ENCODE assay signal across 12 cellular contexts in genomic region chr9:76215066-76215465, GRCh38.
DNase-seq lines count a peak whose midpoint lies in the region; ATAC-seq, FAIRE-seq and TF ChIP-seq lines count a peak whose summit lies in the region.
"Had no signal": no experiment of that assay in that cellular context is flagged by ENCODE, and none has a peak within 500 bp of the region (broad histone marks: within the 10 kb centered on the region; RNA-seq: fewer than 3 reads in every experiment).

No MANE protein-coding gene starts in this region.

- H3K9me3 ChIP-seq in PC-3 (ENCODE audit: low read length), result no peaks in the 10 kb centered on the region
- H3K9me3 ChIP-seq: heart right ventricle, mucosa of descending colon, spleen had no signal

- H3F3A ChIP-seq in PC-3 (ENCODE audit: low read length, unreplicated experiment), result no peaks in the 10 kb centered on the region

- no peaks in the 10 kb centered on the region for H3K79me2 ChIP-seq in PC-3 (ENCODE audit: low read length)

- no peaks in the 10 kb centered on the region for H3K9me2 ChIP-seq in PC-3 (replicated peaks; ENCODE audit: low read length)

- no peak overlapping the region for H2AFZ ChIP-seq in PC-3 (ENCODE audit: low read length)

- POLR2A ChIA-PET in PC-3 (lab: Charles Lee; ENCODE audit: unreplicated experiment), result no interaction called here

- no peak overlapping the region for H3K27ac ChIP-seq in PC-3 (ENCODE audit: low read length)
- H3K27ac ChIP-seq: heart right ventricle, spleen had no signal

- CTCF ChIA-PET in PC-3 (lab: Charles Lee), result no interaction called here

- no peak overlapping the region for H3K4me2 ChIP-seq in PC-3 (ENCODE audit: low read length)

- intact Hi-C loops in PC-3 (cut with micrococcal nuclease), result no loop called here
- intact Hi-C loops in posterior cingulate gyrus (cut with DNase I), result no loop called here

- no peak for ATAC-seq in PC-3
- ATAC-seq: heart right ventricle, mucosa of descending colon had no signal

- in situ Hi-C loops in astrocyte of the spinal cord (cut with HindIII; ENCODE audit: low sequenced_read_pairs), result no loop called here

- H3K4me1 ChIP-seq in PC-3 (ENCODE audit: insufficient read depth, low read length), result no peaks in the 10 kb centered on the region
- H3K4me1 ChIP-seq: spleen had no signal

- no TSS peak for BruUV-seq in PC-3 (replicated peaks; lab: Mats Ljungman, UMichigan)

- FAIRE-seq in urothelium cell line (lab: Jason Lieb, UNC), result no peak

- TF ChIP-seq CTCF in astrocyte of the spinal cord (IDR thresholded peaks at IDR 0.05; ENCODE audit: low read depth, low read length), result peak; percentile 16
- TF ChIP-seq CTCF in PC-3 (conservative IDR thresholded peaks at IDR 0.05; ENCODE audit: low read depth, low read length), result no peak

- no peaks in the 10 kb centered on the region for H4K20me1 ChIP-seq in PC-3 (ENCODE audit: low read length)

- H3K4me3 ChIP-seq in astrocyte of the spinal cord (ENCODE audit: low read depth, low read length) (no peak overlapping the region), PC-3 (ENCODE audit: low read length) (no peak overlapping the region)
- H3K4me3 ChIP-seq: heart right ventricle, mucosa of descending colon, spleen had no signal

- no peaks in the 10 kb centered on the region for H3K36me3 ChIP-seq in PC-3 (ENCODE audit: low read depth, low read length)
- H3K36me3 ChIP-seq: heart right ventricle, spleen had no signal

- no peaks in the 10 kb centered on the region for H3K27me3 ChIP-seq in PC-3 (ENCODE audit: low read length)

- H3K9ac ChIP-seq in PC-3 (ENCODE audit: low read length), result no peak overlapping the region

- DNase-seq in HPDE6-E6E7 (ENCODE audit: extremely low spot score) (peak; percentile 14), astrocyte of the spinal cord (ENCODE audit: low read depth, low spot score) (peak; percentile 76), iris pigment epithelial cell (ENCODE audit: low read depth) (peak; percentile 69), urothelium cell line (ENCODE audit: low spot score) (peak; percentile 72), hippocampal formation (lab: John Stamatoyannopoulos, UW) (no peak), PC-3 (no peak), posterior cingulate gyrus (no peak), DMS79 treated with DMSO at 0.1 percent for 48 hours (lab: John Stamatoyannopoulos, UW) (no peak)
- DNase-seq: GDM1, heart right ventricle, spleen had no signal

Comparison
In these comparisons a context has a peak if more than half of its experiments do, and no peak if none do; other contexts are left out.
1. DNase-seq: peak in HPDE6-E6E7 (single experiment), astrocyte of the spinal cord (single experiment), iris pigment epithelial cell (single experiment) and urothelium cell line (single experiment); none in hippocampal formation (0 of 2), PC-3 (single experiment), posterior cingulate gyrus (0 of 10) and DMS79 treated with DMSO at 0.1 percent for 48 hours (single experiment).